ENCODE assay signal across 10 cellular contexts in the genomic region with DNA sequence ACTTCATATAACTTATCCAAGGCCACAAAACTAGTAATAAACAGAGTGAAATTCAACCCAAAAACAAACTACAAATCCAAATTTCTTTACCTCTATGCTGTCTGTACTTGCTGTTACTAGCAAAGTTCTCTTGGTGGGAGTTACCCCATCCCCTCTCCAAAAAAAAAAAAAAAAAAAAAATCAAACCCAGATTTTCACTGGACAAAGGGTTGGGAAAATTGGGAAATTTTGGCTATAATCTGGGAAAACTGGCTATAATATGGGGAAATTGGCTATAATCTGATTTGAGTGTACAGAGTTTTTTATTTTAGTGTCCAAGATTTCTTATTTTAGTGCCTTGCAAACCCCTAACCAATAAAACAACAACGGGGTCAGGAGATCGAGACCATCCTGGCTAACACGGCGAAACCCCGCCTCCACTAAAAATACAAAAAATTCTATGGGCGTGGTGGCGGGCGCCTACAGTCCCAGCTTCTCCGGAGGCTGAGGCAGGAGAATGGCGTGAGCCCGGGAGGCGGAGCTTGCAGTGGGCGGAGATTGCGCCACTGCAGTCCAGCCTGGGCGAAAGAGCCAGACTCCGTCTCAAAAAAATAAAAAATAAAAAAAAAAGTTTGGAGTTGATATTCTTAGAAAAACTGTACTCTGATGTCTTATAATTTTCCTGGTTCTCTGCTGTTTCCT.
DNase-seq lines count a peak whose midpoint lies in the region; ATAC-seq and TF ChIP-seq lines count a peak whose summit lies in the region.
"Had no signal": no experiment of that assay in that cellular context is flagged by ENCODE, and none has a peak within 500 bp of the region (broad histone marks: within the 10 kb centered on the region; RNA-seq: fewer than 3 reads in every experiment).

No MANE protein-coding gene starts in this region.

- peaks cover 0 to 2% (median 0%) of the 10 kb centered on the region in 7 donors for H3K9me3 Mint-ChIP-seq in CD14-positive monocyte

- no peak for DNase-seq in CD14-positive monocyte (ENCODE audit: low spot score)
- DNase-seq in NB4 (ENCODE audit: low read depth), result no peak
- peak; percentile 69 for DNase-seq in ecto neural progenitor cell (ENCODE audit: low spot score)
- no peak for DNase-seq in SK-N-DZ (ENCODE audit: low spot score)
- no peak for DNase-seq in DMS 273 (lab: John Stamatoyannopoulos, UW; ENCODE audit: unreplicated experiment)
- DNase-seq: DMS 273 treated with DMSO at 0.1 percent for 48 hours, NCI-H1694 treated with DMSO at 0.1 percent for 48 hours had no signal

- no peaks in the 10 kb centered on the region for H3K9me3 ChIP-seq in neutrophil

- intact Hi-C loops in CD14-positive monocyte (cut with micrococcal nuclease), result loop anchor here (2.0 to 10.0 kb wide), 4 partner anchors 37 to 70 kb away; no protein-coding TSS in a partner anchor

- peaks cover 29 to 42% of the 10 kb centered on the region in 2 experiments for H3K4me1 ChIP-seq in neutrophil (ENCODE audit: control insufficient read depth in 1 of 2, insufficient read depth in 1 of 2, low read depth in 1 of 2, low read length in 1 of 2)

- H3K27me3 Mint-ChIP-seq in CD14-positive monocyte (ENCODE audit: low read depth in 3 of 3), result peaks cover 0 to 4% (median 0%) of the 10 kb centered on the region in 3 donors

- no peak for TF ChIP-seq CTCF in CD14-positive monocyte (IDR thresholded peaks at IDR 0.05)
- TF ChIP-seq CTCF in NB4 (IDR thresholded peaks at IDR 0.05; ENCODE audit: low read depth, low read length), result no peak
- no peak for TF ChIP-seq CTCF in neutrophil (IDR thresholded peaks at IDR 0.05)

- no peak for ATAC-seq in HG02870 (IDR thresholded peaks at IDR 0.05; ENCODE audit: unreplicated experiment)
- ATAC-seq in GM19452 (IDR thresholded peaks at IDR 0.05; ENCODE audit: unreplicated experiment), result no peak

- H3K27me3 ChIP-seq in neutrophil, result no peaks in the 10 kb centered on the region

- peak overlapping the region; percentile 95 to 99 (median 98) for H3K27ac Mint-ChIP-seq in CD14-positive monocyte

- H3K4me3 Mint-ChIP-seq in CD14-positive monocyte, result peak overlapping the region in 1 of 2 donors; percentile 45

- peaks cover 17% of the 10 kb centered on the region for H3K36me3 ChIP-seq in neutrophil

- peaks cover 46 to 55% of the 10 kb centered on the region in 2 donors for H3K36me3 Mint-ChIP-seq in CD14-positive monocyte

- H3K4me3 ChIP-seq in NB4 (ENCODE audit: low read depth, low read length), result peak overlapping the region; percentile 37
- no peak overlapping the region for H3K4me3 ChIP-seq in neutrophil (ENCODE audit: low read depth in 1 of 2, low read length in 1 of 2)

- peaks cover 78% of the 10 kb centered on the region for H3K4me1 Mint-ChIP-seq in CD14-positive monocyte

- no peak for TF ChIP-seq POLR2A in NB4 (IDR thresholded peaks at IDR 0.05; ENCODE audit: extremely low read depth, insufficient read length)

- H3K27ac ChIP-seq in neutrophil, result peak overlapping the region; percentile 83
